In genomic region chr17:1180958-1181768, GRCh38 we compare ENCODE assay signal across 8 cellular contexts. TPM values are rescaled to one million over a fixed set of nuclear protein-coding genes. Genes with fewer than 3 reads are reported as not detected.
DNase-seq lines count a peak whose midpoint lies in the region; ATAC-seq and TF ChIP-seq lines count a peak whose summit lies in the region.

No MANE protein-coding gene starts in this region.

- H2BK120ac ChIP-seq in neuronal stem cell (ENCODE audit: low read depth, low read length), result peak overlapping the region; percentile 24

- TF ChIP-seq RAD21 in SK-N-SH (IDR thresholded peaks at IDR 0.05; ENCODE audit: low read length), result no peak

- TF ChIP-seq CTCF in WERI-Rb-1 (IDR thresholded peaks at IDR 0.05; ENCODE audit: low read depth, low read length) (no peak), SK-N-SH (IDR thresholded peaks at IDR 0.05) (no peak)

- H3K36me3 ChIP-seq in WERI-Rb-1 (no peaks in the 10 kb centered on the region), neuronal stem cell (replicated peaks in 1 of 2; ENCODE audit: control insufficient read depth in 2 of 2, insufficient read depth in 2 of 2, low read length in 2 of 2) (peaks cover under 1 to 4% of the 10 kb centered on the region in 2 donors), SK-N-SH (replicated peaks in 1 of 2; ENCODE audit: control insufficient read depth in 1 of 2, insufficient read depth in 2 of 2, low read length in 1 of 2) (no peaks in the 10 kb centered on the region)

- peak overlapping the region; percentile 13 for H2BK15ac ChIP-seq in neuronal stem cell (ENCODE audit: low read length)

- no CpG with 5 or more reads among the region's 25 CpGs for WGBS in neuronal stem cell (ENCODE audit: extremely low coverage in 2 of 2, insufficient read length in 2 of 2, insufficient replicate concordance in 1 of 2), 2 donors
- 91% methylated on average over 20 of the region's 25 CpGs for WGBS in SK-N-SH (ENCODE audit: low lambda C conversion rate)

- H3K4me3 ChIP-seq in WERI-Rb-1 (ENCODE audit: low read depth, low read length), result no peak overlapping the region
- no peak overlapping the region for H3K4me3 ChIP-seq in neuronal stem cell (ENCODE audit: low read length in 2 of 2)
- no peak overlapping the region for H3K4me3 ChIP-seq in SK-N-SH (ENCODE audit: low read depth in 2 of 2, low read length in 1 of 2)

- H3K18ac ChIP-seq in neuronal stem cell (ENCODE audit: low read length), result peak overlapping the region; percentile 72

- H3K23ac ChIP-seq in neuronal stem cell (ENCODE audit: low read depth, low read length, poor library complexity), result peak overlapping the region; percentile 23

- H3K36me3 Mint-ChIP-seq in activated CD4-positive, alpha-beta T cell treated with anti-CD3 and anti-CD28 coated beads, Interleukin-2, amount 10 ng/mL, durations not matched to agents 24 days and 14 days (ENCODE audit: low read depth), result no peaks in the 10 kb centered on the region

- no peaks in the 10 kb centered on the region for H3K9me2 ChIP-seq in SK-N-SH

- TF ChIP-seq EP300 in SK-N-SH (IDR thresholded peaks at IDR 0.05; ENCODE audit: borderline replicate concordance in 1 of 2, low read depth in 1 of 2, low read length in 1 of 2), result no peak

- H3K9me3 ChIP-seq in WERI-Rb-1 (ENCODE audit: severe bottlenecking), result no peaks in the 10 kb centered on the region
- no peaks in the 10 kb centered on the region for H3K9me3 ChIP-seq in neuronal stem cell (replicated peaks in 1 of 2; ENCODE audit: control insufficient read depth in 2 of 2, insufficient read depth in 1 of 2, low read depth in 1 of 2, low read length in 2 of 2)
- H3K9me3 ChIP-seq in SK-N-SH, result no peaks in the 10 kb centered on the region

- no peak overlapping the region for H3K4ac ChIP-seq in neuronal stem cell (ENCODE audit: low read length)

- H3K27me3 Mint-ChIP-seq in activated CD4-positive, alpha-beta T cell treated with anti-CD3 and anti-CD28 coated beads, Interleukin-2, amount 10 ng/mL, durations not matched to agents 24 days and 14 days, result peaks cover 26% of the 10 kb centered on the region

- H2AFZ ChIP-seq in neuronal stem cell (ENCODE audit: low read length), result peak overlapping the region; percentile 92
- H2AFZ ChIP-seq in SK-N-SH (ENCODE audit: low read depth), result no peak overlapping the region

- peak overlapping the region; percentile 44 for H3K27ac ChIP-seq in WERI-Rb-1
- no peak overlapping the region for H3K27ac ChIP-seq in neuronal stem cell (replicated peaks; ENCODE audit: low read length)
- H3K27ac ChIP-seq in SK-N-SH (ENCODE audit: low read depth in 2 of 2, low read length in 1 of 2), result no peak overlapping the region

- no peaks in the 10 kb centered on the region for H3F3A ChIP-seq in SK-N-SH (replicated peaks; ENCODE audit: insufficient read depth)

- peak; percentile 41 for ATAC-seq in GM18868 (IDR thresholded peaks at IDR 0.05; ENCODE audit: unreplicated experiment)
- ATAC-seq in HG03060 (IDR thresholded peaks at IDR 0.05; ENCODE audit: low read depth, unreplicated experiment), result peak; percentile 43
- no peak for ATAC-seq in GM19395 (IDR thresholded peaks at IDR 0.05; ENCODE audit: unreplicated experiment)

- POLR2A ChIA-PET in SK-N-SH (lab: Yijun Ruan, JAX), result no interaction called here

- no peak overlapping the region for H2BK12ac ChIP-seq in neuronal stem cell (ENCODE audit: low read length)

- H3K27ac Mint-ChIP-seq in activated CD4-positive, alpha-beta T cell treated with anti-CD3 and anti-CD28 coated beads, Interleukin-2, amount 10 ng/mL, durations not matched to agents 24 days and 14 days, result no peak overlapping the region

- peaks cover 19 to 29% of the 10 kb centered on the region in 2 donors for H3K4me1 ChIP-seq in neuronal stem cell (ENCODE audit: control insufficient read depth in 2 of 2, insufficient read depth in 1 of 2, low read depth in 1 of 2, low read length in 2 of 2)
- H3K4me1 ChIP-seq in SK-N-SH (ENCODE audit: control insufficient read depth in 1 of 2, insufficient read depth in 2 of 2, low read depth in 1 of 2, low read length in 1 of 2), result peaks cover 0 to 31% of the 10 kb centered on the region in 2 experiments; a peak in 1 of 4 replicates

- H3K79me2 ChIP-seq in SK-N-SH (ENCODE audit: insufficient read depth), result no peaks in the 10 kb centered on the region

- H4K91ac ChIP-seq in neuronal stem cell (ENCODE audit: low read depth, low read length, poor library complexity), result no peak overlapping the region

- peaks cover 16% of the 10 kb centered on the region for H3K79me1 ChIP-seq in neuronal stem cell (ENCODE audit: low read depth, low read length)

- H3K27me3 ChIP-seq in WERI-Rb-1 (ENCODE audit: insufficient read depth, low read depth, severe bottlenecking) (no peaks in the 10 kb centered on the region), neuronal stem cell (ENCODE audit: control insufficient read depth in 3 of 3, insufficient read depth in 3 of 3, low read depth in 1 of 3, low read length in 3 of 3) (peaks cover 0 to 31% (median 26%) of the 10 kb centered on the region in 3 experiments), SK-N-SH (ENCODE audit: insufficient read depth) (no peaks in the 10 kb centered on the region)

- DNase-seq in WERI-Rb-1 (peak; percentile 83), neuronal stem cell (ENCODE audit: low spot score) (no peak), SK-N-SH (no peak), DMS53 (lab: John Stamatoyannopoulos, UW) (no peak)
- DNase-seq in activated CD4-positive, alpha-beta T cell treated with anti-CD3 and anti-CD28 coated beads, Interleukin-2, amount 10 ng/mL, durations not matched to agents 24 days and 14 days, result no peak

- peak overlapping the region; percentile 93 for H2AK5ac ChIP-seq in neuronal stem cell (ENCODE audit: low read depth, low read length)

- no peak overlapping the region for H2BK5ac ChIP-seq in neuronal stem cell (ENCODE audit: low read length)

- no peak overlapping the region for H3K4me3 Mint-ChIP-seq in activated CD4-positive, alpha-beta T cell treated with anti-CD3 and anti-CD28 coated beads, Interleukin-2, amount 10 ng/mL, durations not matched to agents 24 days and 14 days

- H3K4me1 Mint-ChIP-seq in activated CD4-positive, alpha-beta T cell treated with anti-CD3 and anti-CD28 coated beads, Interleukin-2, amount 10 ng/mL, durations not matched to agents 24 days and 14 days, result peaks cover 5% of the 10 kb centered on the region

- H3K9ac ChIP-seq in neuronal stem cell (ENCODE audit: low read depth, low read length, poor library complexity), result no peak overlapping the region
- no peak overlapping the region for H3K9ac ChIP-seq in SK-N-SH

- 0 out of 2 replicates have a peak, but pooled peaks cover 5% of the 10 kb centered on the region for H4K20me1 ChIP-seq in SK-N-SH (ENCODE audit: insufficient read depth)

- intact Hi-C loops in activated CD4-positive, alpha-beta T cell treated with anti-CD3 and anti-CD28 coated beads, Interleukin-2, amount 10 ng/mL, durations not matched to agents 24 days and 14 days (cut with micrococcal nuclease), result loop anchor here (10.0 kb wide), 1 partner anchor 126 kb away; no protein-coding TSS in a partner anchor

- H4K8ac ChIP-seq in neuronal stem cell (ENCODE audit: low read depth, low read length), result no peak overlapping the region

- H3K9me3 Mint-ChIP-seq in activated CD4-positive, alpha-beta T cell treated with anti-CD3 and anti-CD28 coated beads, Interleukin-2, amount 10 ng/mL, durations not matched to agents 24 days and 14 days, result no peaks in the 10 kb centered on the region

- H3K4me2 ChIP-seq in neuronal stem cell (ENCODE audit: insufficient read depth, low read length, poor library complexity, severe bottlenecking), result no peak overlapping the region
- no peak overlapping the region for H3K4me2 ChIP-seq in SK-N-SH

- CTCF ChIA-PET in SK-N-SH (lab: Yijun Ruan, JAX), result interaction anchor here (1.2 to 2.5 kb wide), 3 partner anchors 10 to 123 kb away, joined by 4 to 24 read pairs (median 4); no protein-coding TSS in a partner anchor

- H3K14ac ChIP-seq in neuronal stem cell (ENCODE audit: low read length), result peak overlapping the region; percentile 63

TF ChIP-seq in SK-N-SH, 30 proteins besides CTCF, POLR2A, EP300 and RAD21:
- no peak for TF ChIP-seq TAF1 (IDR thresholded peaks at IDR 0.05; ENCODE audit: borderline replicate concordance, low read depth, low read length)
- TF ChIP-seq CHD2 (IDR thresholded peaks at IDR 0.05; ENCODE audit: low read length, partially characterized antibody), result no peak
- TF ChIP-seq MXI1 (IDR thresholded peaks at IDR 0.05; ENCODE audit: low read depth, low read length), result no peak

RNA-seq across cellular contexts. Expression of gene ABR, which starts 1.4 kb away (rescaled TPM):
- polyA plus RNA-seq in neuronal stem cell (2013, experiment 1 of 2), result 53.3 TPM
- 57.2 TPM for polyA plus RNA-seq in neuronal stem cell (2013, experiment 2 of 2)
- polyA plus RNA-seq in SK-N-SH (2012; rRNA removed), result 86.1 and 117 TPM in 2 replicates
- 49.2 and 63.6 TPM in 2 replicates for polyA plus RNA-seq in SK-N-SH (2012; cell fraction: cytosol; rRNA removed)
- 122 and 173 TPM in 2 replicates for polyA plus RNA-seq in SK-N-SH (2012; cell fraction: nucleus; rRNA removed)
- 58.9 and 66.4 TPM in 2 replicates for total RNA-seq in activated CD4-positive, alpha-beta T cell treated with anti-CD3 and anti-CD28 coated beads, Interleukin-2, amount 10 ng/mL, durations not matched to agents 24 days and 14 days
